Comparison of ENCODE assay signal across 2 cellular contexts in the genomic region with DNA sequence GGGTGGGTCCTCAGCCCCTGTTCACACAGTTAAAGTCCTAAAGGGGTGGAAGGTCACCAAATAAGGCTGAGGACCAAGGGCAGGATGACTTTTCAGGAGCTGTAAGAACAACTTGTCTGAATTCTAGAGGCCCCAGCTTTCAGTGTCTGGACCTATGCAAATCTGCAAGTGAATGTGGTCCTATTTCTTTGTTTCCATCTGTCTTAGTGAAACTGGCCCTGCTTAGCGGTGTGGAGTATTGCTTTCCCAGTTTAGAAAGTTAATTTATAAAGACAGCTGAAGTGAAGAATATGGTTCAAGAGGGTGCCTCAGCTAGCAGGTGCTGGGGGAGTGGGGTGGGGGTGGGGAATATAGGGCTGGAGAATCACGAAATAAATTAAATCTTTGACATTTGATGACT.
TF ChIP-seq lines count a peak whose summit lies in the region.

No MANE protein-coding gene starts in this region.

TF ChIP-seq in GM12878, 131 proteins besides CTCF, POLR2A, EP300 and RAD21:
- TF ChIP-seq SUZ12 (IDR thresholded peaks at IDR 0.05; ENCODE audit: unreplicated experiment) = no peak
- TF ChIP-seq MEF2B (IDR thresholded peaks at IDR 0.05; ENCODE audit: partially characterized antibody, poor library complexity, severe bottlenecking) = peak; percentile 36
- TF ChIP-seq MTA2 (IDR thresholded peaks at IDR 0.05; ENCODE audit: low read depth) = 0 out of 2 replicates have a peak, but pooled peaks have one; percentile 18
- peak; percentile 59 for TF ChIP-seq SKIL (IDR thresholded peaks at IDR 0.05; ENCODE audit: low read depth, poor library complexity, severe bottlenecking)
- TF ChIP-seq IKZF1 (conservative IDR thresholded peaks at IDR 0.05) = peak; percentile 33; the same call in 1 of the 2 replicates
- TF ChIP-seq MYC (IDR thresholded peaks at IDR 0.05; ENCODE audit: insufficient read depth, insufficient read length, insufficient replicate concordance, low read length, severe bottlenecking) = no peak
- no peak for TF ChIP-seq SMARCA5 (IDR thresholded peaks at IDR 0.05)
- TF ChIP-seq NR2F1 (conservative IDR thresholded peaks at IDR 0.05) = peak; percentile 80
- TF ChIP-seq ZZZ3 (IDR thresholded peaks at IDR 0.05; ENCODE audit: control insufficient read depth, insufficient read length, low read depth) = no peak
- TF ChIP-seq, protein P1, sequence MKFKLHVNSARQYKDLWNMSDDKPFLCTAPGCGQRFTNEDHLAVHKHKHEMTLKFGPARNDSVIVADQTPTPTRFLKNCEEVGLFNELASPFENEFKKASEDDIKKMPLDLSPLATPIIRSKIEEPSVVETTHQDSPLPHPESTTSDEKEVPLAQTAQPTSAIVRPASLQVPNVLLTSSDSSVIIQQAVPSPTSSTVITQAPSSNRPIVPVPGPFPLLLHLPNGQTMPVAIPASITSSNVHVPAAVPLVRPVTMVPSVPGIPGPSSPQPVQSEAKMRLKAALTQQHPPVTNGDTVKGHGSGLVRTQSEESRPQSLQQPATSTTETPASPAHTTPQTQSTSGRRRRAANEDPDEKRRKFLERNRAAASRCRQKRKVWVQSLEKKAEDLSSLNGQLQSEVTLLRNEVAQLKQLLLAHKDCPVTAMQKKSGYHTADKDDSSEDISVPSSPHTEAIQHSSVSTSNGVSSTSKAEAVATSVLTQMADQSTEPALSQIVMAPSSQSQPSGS (IDR thresholded peaks at IDR 0.05; ENCODE audit: low read length) = peak; percentile 29; the same call in 1 of the 2 replicates
- TF ChIP-seq, protein P2, sequence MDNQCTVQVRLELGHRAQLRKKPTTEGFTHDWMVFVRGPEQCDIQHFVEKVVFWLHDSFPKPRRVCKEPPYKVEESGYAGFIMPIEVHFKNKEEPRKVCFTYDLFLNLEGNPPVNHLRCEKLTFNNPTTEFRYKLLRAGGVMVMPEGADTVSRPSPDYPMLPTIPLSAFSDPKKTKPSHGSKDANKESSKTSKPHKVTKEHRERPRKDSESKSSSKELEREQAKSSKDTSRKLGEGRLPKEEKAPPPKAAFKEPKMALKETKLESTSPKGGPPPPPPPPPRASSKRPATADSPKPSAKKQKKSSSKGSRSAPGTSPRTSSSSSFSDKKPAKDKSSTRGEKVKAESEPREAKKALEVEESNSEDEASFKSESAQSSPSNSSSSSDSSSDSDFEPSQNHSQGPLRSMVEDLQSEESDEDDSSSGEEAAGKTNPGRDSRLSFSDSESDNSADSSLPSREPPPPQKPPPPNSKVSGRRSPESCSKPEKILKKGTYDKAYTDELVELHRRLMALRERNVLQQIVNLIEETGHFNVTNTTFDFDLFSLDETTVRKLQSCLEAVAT (IDR thresholded peaks at IDR 0.05) = no peak
- TF ChIP-seq MEF2A (IDR thresholded peaks at IDR 0.05; ENCODE audit: insufficient read depth, low read depth, low read length) = peak; percentile 70; the same call in 1 of the 2 replicates
- TF ChIP-seq, protein P3, sequence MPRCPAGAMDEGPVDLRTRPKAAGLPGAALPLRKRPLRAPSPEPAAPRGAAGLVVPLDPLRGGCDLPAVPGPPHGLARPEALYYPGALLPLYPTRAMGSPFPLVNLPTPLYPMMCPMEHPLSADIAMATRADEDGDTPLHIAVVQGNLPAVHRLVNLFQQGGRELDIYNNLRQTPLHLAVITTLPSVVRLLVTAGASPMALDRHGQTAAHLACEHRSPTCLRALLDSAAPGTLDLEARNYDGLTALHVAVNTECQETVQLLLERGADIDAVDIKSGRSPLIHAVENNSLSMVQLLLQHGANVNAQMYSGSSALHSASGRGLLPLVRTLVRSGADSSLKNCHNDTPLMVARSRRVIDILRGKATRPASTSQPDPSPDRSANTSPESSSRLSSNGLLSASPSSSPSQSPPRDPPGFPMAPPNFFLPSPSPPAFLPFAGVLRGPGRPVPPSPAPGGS (IDR thresholded peaks at IDR 0.05; ENCODE audit: borderline replicate concordance, insufficient read depth, low read depth, low read length, poor library complexity, severe bottlenecking) = peak; percentile 24
- peak; percentile 76 for TF ChIP-seq RUNX3 (IDR thresholded peaks at IDR 0.05; ENCODE audit: low read length)
- TF ChIP-seq POU2F2 (IDR thresholded peaks at IDR 0.05; ENCODE audit: borderline replicate concordance, low read depth, low read length) = peak; percentile 95; the same call in 1 of the 3 replicates
- TF ChIP-seq IKZF2 (IDR thresholded peaks at IDR 0.05) = peak; percentile 28 to 30; a peak in 1 of 4 replicates
- peak; percentile 74 for TF ChIP-seq NFIC (IDR thresholded peaks at IDR 0.05; ENCODE audit: low read depth, low read length)
- no peak for TF ChIP-seq TCF7 (IDR thresholded peaks at IDR 0.05; ENCODE audit: borderline replicate concordance)
- peak; percentile 72; the same call in 1 of the 2 replicates for TF ChIP-seq FOXM1 (IDR thresholded peaks at IDR 0.05; ENCODE audit: low read depth, low read length)
- TF ChIP-seq EED (IDR thresholded peaks at IDR 0.05; ENCODE audit: low read depth) = peak; percentile 69
- peak; percentile 55 for TF ChIP-seq TBL1XR1 (IDR thresholded peaks at IDR 0.05; ENCODE audit: low read depth, low read length)
- TF ChIP-seq TCF12 (IDR thresholded peaks at IDR 0.05; ENCODE audit: low read depth, low read length) = peak; percentile 81
- peak; percentile 72; the same call in 1 of the 2 replicates for TF ChIP-seq ZBED1 (IDR thresholded peaks at IDR 0.05; ENCODE audit: borderline replicate concordance)
- TF ChIP-seq IRF4 (IDR thresholded peaks at IDR 0.05; ENCODE audit: low read depth, low read length) = peak; percentile 26; the same call in 1 of the 2 replicates
- TF ChIP-seq SMAD1 (IDR thresholded peaks at IDR 0.05; ENCODE audit: low read depth, partially characterized antibody) = no peak

TF ChIP-seq in WTC11, 78 proteins besides CTCF, POLR2A, EP300 and RAD21:
- TF ChIP-seq ZNF232 (CRISPR knock-in tag; IDR thresholded peaks at IDR 0.05) (no peak), JAZF1 (CRISPR knock-in tag; IDR thresholded peaks at IDR 0.05) (no peak), NR2C2 (CRISPR knock-in tag; IDR thresholded peaks at IDR 0.05) (no peak), MXD4 (CRISPR knock-in tag; IDR thresholded peaks at IDR 0.05; ENCODE audit: borderline replicate concordance) (no peak), ZNF671 (CRISPR knock-in tag; IDR thresholded peaks at IDR 0.05) (no peak), KAT7 (CRISPR knock-in tag; IDR thresholded peaks at IDR 0.05; ENCODE audit: borderline replicate concordance) (no peak), MLX (CRISPR knock-in tag; IDR thresholded peaks at IDR 0.05) (no peak), SMAD4 (CRISPR knock-in tag; IDR thresholded peaks at IDR 0.05) (no peak), FOXJ3 (CRISPR knock-in tag; IDR thresholded peaks at IDR 0.05; ENCODE audit: borderline replicate concordance) (no peak), USF2 (CRISPR knock-in tag; IDR thresholded peaks at IDR 0.05) (no peak), AFF4 (CRISPR knock-in tag; IDR thresholded peaks at IDR 0.05; ENCODE audit: borderline replicate concordance) (no peak), TP53 (CRISPR knock-in tag; IDR thresholded peaks at IDR 0.05) (no peak), SP1 (CRISPR knock-in tag; conservative IDR thresholded peaks at IDR 0.05) (no peak), CREB1 (CRISPR knock-in tag; IDR thresholded peaks at IDR 0.05) (no peak), ATF3 (CRISPR knock-in tag; conservative IDR thresholded peaks at IDR 0.05) (no peak), ZBTB43 (CRISPR knock-in tag; IDR thresholded peaks at IDR 0.05) (no peak), ZNF219 (CRISPR knock-in tag; IDR thresholded peaks at IDR 0.05; ENCODE audit: borderline replicate concordance) (no peak)
- TF ChIP-seq, protein P4, sequence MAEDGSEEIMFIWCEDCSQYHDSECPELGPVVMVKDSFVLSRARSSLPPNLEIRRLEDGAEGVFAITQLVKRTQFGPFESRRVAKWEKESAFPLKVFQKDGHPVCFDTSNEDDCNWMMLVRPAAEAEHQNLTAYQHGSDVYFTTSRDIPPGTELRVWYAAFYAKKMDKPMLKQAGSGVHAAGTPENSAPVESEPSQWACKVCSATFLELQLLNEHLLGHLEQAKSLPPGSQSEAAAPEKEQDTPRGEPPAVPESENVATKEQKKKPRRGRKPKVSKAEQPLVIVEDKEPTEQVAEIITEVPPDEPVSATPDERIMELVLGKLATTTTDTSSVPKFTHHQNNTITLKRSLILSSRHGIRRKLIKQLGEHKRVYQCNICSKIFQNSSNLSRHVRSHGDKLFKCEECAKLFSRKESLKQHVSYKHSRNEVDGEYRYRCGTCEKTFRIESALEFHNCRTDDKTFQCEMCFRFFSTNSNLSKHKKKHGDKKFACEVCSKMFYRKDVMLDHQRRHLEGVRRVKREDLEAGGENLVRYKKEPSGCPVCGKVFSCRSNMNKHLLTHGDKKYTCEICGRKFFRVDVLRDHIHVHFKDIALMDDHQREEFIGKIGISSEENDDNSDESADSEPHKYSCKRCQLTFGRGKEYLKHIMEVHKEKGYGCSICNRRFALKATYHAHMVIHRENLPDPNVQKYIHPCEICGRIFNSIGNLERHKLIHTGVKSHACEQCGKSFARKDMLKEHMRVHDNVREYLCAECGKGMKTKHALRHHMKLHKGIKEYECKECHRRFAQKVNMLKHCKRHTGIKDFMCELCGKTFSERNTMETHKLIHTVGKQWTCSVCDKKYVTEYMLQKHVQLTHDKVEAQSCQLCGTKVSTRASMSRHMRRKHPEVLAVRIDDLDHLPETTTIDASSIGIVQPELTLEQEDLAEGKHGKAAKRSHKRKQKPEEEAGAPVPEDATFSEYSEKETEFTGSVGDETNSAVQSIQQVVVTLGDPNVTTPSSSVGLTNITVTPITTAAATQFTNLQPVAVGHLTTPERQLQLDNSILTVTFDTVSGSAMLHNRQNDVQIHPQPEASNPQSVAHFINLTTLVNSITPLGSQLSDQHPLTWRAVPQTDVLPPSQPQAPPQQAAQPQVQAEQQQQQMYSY (CRISPR knock-in tag; IDR thresholded peaks at IDR 0.05) = no peak
- TF ChIP-seq, protein P5, sequence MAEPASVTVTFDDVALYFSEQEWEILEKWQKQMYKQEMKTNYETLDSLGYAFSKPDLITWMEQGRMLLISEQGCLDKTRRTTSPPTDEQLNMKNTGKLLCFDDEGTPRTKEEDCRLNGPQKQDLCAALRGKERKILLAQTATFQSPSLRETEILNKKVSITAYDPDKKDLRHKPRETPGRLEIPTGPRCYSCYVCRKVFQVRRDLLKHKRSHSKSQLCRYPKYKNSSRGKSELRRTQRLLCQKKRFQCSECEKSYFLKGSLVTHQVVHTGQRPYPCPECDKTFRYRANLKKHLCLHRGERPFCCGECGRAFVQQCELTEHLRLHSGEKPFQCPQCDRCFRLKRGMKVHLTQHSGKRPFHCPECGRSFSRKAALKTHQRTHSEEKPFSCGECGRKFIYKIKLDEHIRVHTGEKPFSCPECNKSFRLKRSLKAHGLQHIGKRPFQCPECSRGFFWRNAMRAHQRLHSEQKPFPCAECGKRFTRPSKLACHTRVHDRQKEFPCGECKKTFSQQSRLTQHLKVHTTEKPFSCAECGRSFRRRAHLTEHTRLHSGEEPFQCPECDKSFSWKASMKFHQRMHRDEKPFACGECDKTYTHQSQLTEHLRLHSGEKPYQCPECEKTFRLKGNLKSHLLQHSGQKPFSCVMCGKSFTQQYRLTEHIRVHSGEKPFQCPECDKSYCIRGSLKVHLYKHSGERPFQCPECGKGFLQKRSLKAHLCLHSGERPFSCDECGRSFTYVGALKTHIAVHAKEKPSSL (CRISPR knock-in tag; conservative IDR thresholded peaks at IDR 0.05) = no peak
- TF ChIP-seq, protein P6, sequence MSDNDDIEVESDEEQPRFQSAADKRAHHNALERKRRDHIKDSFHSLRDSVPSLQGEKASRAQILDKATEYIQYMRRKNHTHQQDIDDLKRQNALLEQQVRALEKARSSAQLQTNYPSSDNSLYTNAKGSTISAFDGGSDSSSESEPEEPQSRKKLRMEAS (CRISPR knock-in tag; IDR thresholded peaks at IDR 0.05) = no peak
TF ChIP-seq in WTC11: peak in this region for 0.
